2 cellular contexts compared by ENCODE assay signal in genomic region chr19:47580397-47580796, GRCh38.
TF ChIP-seq lines count a peak whose summit lies in the region.

No MANE protein-coding gene starts in this region.

TF ChIP-seq in SK-N-SH treated with all-trans-retinoic acid at 6 μM for 48 hours, 23 proteins besides CTCF, POLR2A, EP300 and RAD21:
- TF ChIP-seq TSHZ2 (CRISPR knock-in tag; IDR thresholded peaks at IDR 0.05) (no peak), ZNF8 (CRISPR knock-in tag; IDR thresholded peaks at IDR 0.05) (peak; percentile 84), ZC3H10 (CRISPR knock-in tag; IDR thresholded peaks at IDR 0.05) (no peak), ESRRG (CRISPR knock-in tag; IDR thresholded peaks at IDR 0.05) (no peak), ISL1 (CRISPR knock-in tag; IDR thresholded peaks at IDR 0.05) (no peak)

TF ChIP-seq in SK-N-SH, 30 proteins besides CTCF, POLR2A, EP300 and RAD21 (continued from another document):
- TF ChIP-seq TEAD4 (IDR thresholded peaks at IDR 0.05; ENCODE audit: borderline replicate concordance, insufficient read depth) (no peak), GATA2 (CRISPR knock-in tag; IDR thresholded peaks at IDR 0.05) (no peak)
